ENCODE assay signal across 18 cellular contexts in genomic region chr10:72085166-72085565, GRCh38. TPM values are rescaled to one million over a fixed set of nuclear protein-coding genes. Genes with fewer than 3 reads are reported as not detected.
A peak's percentile ranks its signal among the peaks of the same experiment; 100 is the strongest.
DNase-seq lines count a peak whose midpoint lies in the region; ATAC-seq and TF ChIP-seq lines count a peak whose summit lies in the region.
"Had no signal": no experiment of that assay in that cellular context is flagged by ENCODE, and none has a peak within 500 bp of the region (broad histone marks: within the 10 kb centered on the region; RNA-seq: fewer than 3 reads in every experiment).

No MANE protein-coding gene starts in this region.

- CTCF ChIA-PET in CD4-positive, alpha-beta T cell (lab: Charles Lee), result no interaction called here
- CTCF ChIA-PET in activated CD8-positive, alpha-beta T cell treated with anti-CD3 and anti-CD28 coated beads, Interleukin-2, amount 10 ng/mL, durations not matched to agents 7 days and 5 days (lab: Charles Lee), result interaction anchor here (0.7 to 1.5 kb wide), 7 partner anchors 15 to 252 kb away, joined by 3 to 13 read pairs (median 5); no protein-coding TSS in a partner anchor
- CTCF ChIA-PET in naive thymus-derived CD4-positive, alpha-beta T cell (lab: Charles Lee), result interaction anchor here (0.8 to 2.6 kb wide), 4 partner anchors 8 to 137 kb away, joined by 3 to 11 read pairs (median 3); no protein-coding TSS in a partner anchor

- intact Hi-C loops in CD4-positive, alpha-beta T cell (cut with DNase I, micrococcal nuclease), result loop anchor here (5.0 to 10.0 kb wide), 4 partner anchors 42 to 610 kb away; partner anchors contain the start of genes ANAPC16 (in 2 of the 2), ASCC1 (in 2 of the 2) and MCU (in 1 of the 2)
- intact Hi-C loops in naive thymus-derived CD4-positive, alpha-beta T cell (cut with micrococcal nuclease), result loop anchor here (2.0 to 10.0 kb wide), 3 partner anchors 36 to 350 kb away; no protein-coding TSS in a partner anchor
- intact Hi-C loops in heart right ventricle (cut with DNase I), result no loop called here

- no peaks in the 10 kb centered on the region for H3K9me3 Mint-ChIP-seq in CD4-positive, alpha-beta T cell
- no peaks in the 10 kb centered on the region for H3K9me3 Mint-ChIP-seq in activated CD8-positive, alpha-beta T cell treated with anti-CD3 and anti-CD28 coated beads, Interleukin-2, amount 10 ng/mL, durations not matched to agents 7 days and 5 days (ENCODE audit: insufficient read depth)
- H3K9me3 Mint-ChIP-seq in naive thymus-derived CD4-positive, alpha-beta T cell, result peaks cover 0 to 3% (median 0%) of the 10 kb centered on the region in 11 donors

- DNase-seq in CD4-positive, alpha-beta T cell, result no peak
- peak; percentile 79 for DNase-seq in D341Med (ENCODE audit: low spot score)
- no peak for DNase-seq in activated CD8-positive, alpha-beta T cell treated with anti-CD3 and anti-CD28 coated beads, Interleukin-2, amount 10 ng/mL, durations not matched to agents 7 days and 5 days
- peak in 1 of 9 donors; percentile 12 for DNase-seq in naive thymus-derived CD4-positive, alpha-beta T cell
- no peak for DNase-seq in heart right ventricle
- DNase-seq in SIG-M5 treated with dmso at 0.1 percent for 504 hours (lab: John Stamatoyannopoulos, UW; ENCODE audit: unreplicated experiment), result no peak
- DNase-seq in NCI-H2081 treated with DMSO at 0.1 percent for 48 hours (lab: John Stamatoyannopoulos, UW), result no peak
- DNase-seq: AML-193; foreskin melanocyte; MG63; NCI-H1930; NCI-H510A; sigmoid colon; stimulated activated CD4-positive, alpha-beta T cell treated with anti-CD3 and anti-CD28 coated beads, Interleukin-2, amount 100 ng/mL, for 24 hours; testis had no signal

- peaks cover 81% of the 10 kb centered on the region for H3K36me3 Mint-ChIP-seq in CD4-positive, alpha-beta T cell (ENCODE audit: low read depth)
- H3K36me3 Mint-ChIP-seq in activated CD8-positive, alpha-beta T cell treated with anti-CD3 and anti-CD28 coated beads, Interleukin-2, amount 10 ng/mL, durations not matched to agents 7 days and 5 days (ENCODE audit: low read depth), result peaks cover 54% of the 10 kb centered on the region
- H3K36me3 Mint-ChIP-seq in naive thymus-derived CD4-positive, alpha-beta T cell, result peaks cover 19 to 33% (median 26%) of the 10 kb centered on the region in 5 donors

- H3K27me3 Mint-ChIP-seq in CD4-positive, alpha-beta T cell, result peaks cover 4% of the 10 kb centered on the region
- no peaks in the 10 kb centered on the region for H3K27me3 Mint-ChIP-seq in activated CD8-positive, alpha-beta T cell treated with anti-CD3 and anti-CD28 coated beads, Interleukin-2, amount 10 ng/mL, durations not matched to agents 7 days and 5 days (ENCODE audit: low read depth)
- H3K27me3 Mint-ChIP-seq in naive thymus-derived CD4-positive, alpha-beta T cell, result no peaks in the 10 kb centered on the region

- peaks cover 76 to 83% of the 10 kb centered on the region in 2 donors for H3K4me1 ChIP-seq in naive thymus-derived CD4-positive, alpha-beta T cell (ENCODE audit: control insufficient read depth in 2 of 2, insufficient read depth in 2 of 2, low read length in 2 of 2)
- peaks cover 13 to 41% (median 37%) of the 10 kb centered on the region in 9 donors for H3K4me1 ChIP-seq in heart right ventricle

- no peak for ATAC-seq in CD4-positive, alpha-beta T cell (ENCODE audit: poor library complexity)
- no peak for ATAC-seq in activated CD8-positive, alpha-beta T cell treated with anti-CD3 and anti-CD28 coated beads, Interleukin-2, amount 10 ng/mL, durations not matched to agents 7 days and 5 days
- no peak for ATAC-seq in naive thymus-derived CD4-positive, alpha-beta T cell
- ATAC-seq in heart right ventricle, result no peak

- H3K4me1 Mint-ChIP-seq in CD4-positive, alpha-beta T cell (ENCODE audit: low read depth), result peaks cover 84% of the 10 kb centered on the region
- peaks cover 80% of the 10 kb centered on the region for H3K4me1 Mint-ChIP-seq in activated CD8-positive, alpha-beta T cell treated with anti-CD3 and anti-CD28 coated beads, Interleukin-2, amount 10 ng/mL, durations not matched to agents 7 days and 5 days (ENCODE audit: low read depth)
- peaks cover 44 to 85% (median 73%) of the 10 kb centered on the region in 7 donors for H3K4me1 Mint-ChIP-seq in naive thymus-derived CD4-positive, alpha-beta T cell

- peak overlapping the region; percentile 98 for H3K4me3 ChIP-seq in naive thymus-derived CD4-positive, alpha-beta T cell (ENCODE audit: low read length)
- no peak overlapping the region for H3K4me3 ChIP-seq in heart right ventricle
- H3K4me3 ChIP-seq: ascending aorta, MG63, PC-9, sigmoid colon, testis had no signal

- no peaks in the 10 kb centered on the region for H3K27me3 ChIP-seq in CD4-positive, alpha-beta T cell (ENCODE audit: control insufficient read depth, insufficient read depth, low read length)
- no peaks in the 10 kb centered on the region for H3K27me3 ChIP-seq in naive thymus-derived CD4-positive, alpha-beta T cell (ENCODE audit: control insufficient read depth in 2 of 2, insufficient read depth in 2 of 2, low read length in 2 of 2)
- H3K27me3 ChIP-seq in heart right ventricle, result peaks cover 5 to 31% (median 19%) of the 10 kb centered on the region in 7 donors
- H3K27me3 ChIP-seq: MG63, testis had no signal

- no peaks in the 10 kb centered on the region for H3K9me3 ChIP-seq in CD4-positive, alpha-beta T cell (ENCODE audit: control insufficient read depth, low read length)
- no peaks in the 10 kb centered on the region for H3K9me3 ChIP-seq in naive thymus-derived CD4-positive, alpha-beta T cell (ENCODE audit: control insufficient read depth in 2 of 3, low read length in 3 of 3)
- H3K9me3 ChIP-seq in heart right ventricle, result no peaks in the 10 kb centered on the region
- H3K9me3 ChIP-seq: ascending aorta, MG63, sigmoid colon, testis had no signal

- H3K36me3 ChIP-seq in naive thymus-derived CD4-positive, alpha-beta T cell (ENCODE audit: control insufficient read depth in 2 of 3, insufficient read depth in 3 of 3, low read length in 3 of 3), result peaks cover 6 to 66% (median 21%) of the 10 kb centered on the region in 3 experiments
- H3K36me3 ChIP-seq in heart right ventricle, result no peaks in the 10 kb centered on the region
- H3K36me3 ChIP-seq: ascending aorta, MG63, sigmoid colon had no signal

- TF ChIP-seq CTCF in CD4-positive, alpha-beta T cell (IDR thresholded peaks at IDR 0.05), result no peak
- TF ChIP-seq CTCF in heart right ventricle (IDR thresholded peaks at IDR 0.05), result no peak

- 97 to 98% methylated on average over 6 of the region's 6 CpGs for WGBS in heart right ventricle, 2 donors

- H3K27ac Mint-ChIP-seq in CD4-positive, alpha-beta T cell, result peak overlapping the region; percentile 98
- peak overlapping the region; percentile 94 for H3K27ac Mint-ChIP-seq in activated CD8-positive, alpha-beta T cell treated with anti-CD3 and anti-CD28 coated beads, Interleukin-2, amount 10 ng/mL, durations not matched to agents 7 days and 5 days
- peak overlapping the region; percentile 89 to 98 (median 96) for H3K27ac Mint-ChIP-seq in naive thymus-derived CD4-positive, alpha-beta T cell

- peak overlapping the region; percentile 100 for H3K4me3 Mint-ChIP-seq in CD4-positive, alpha-beta T cell
- H3K4me3 Mint-ChIP-seq in activated CD8-positive, alpha-beta T cell treated with anti-CD3 and anti-CD28 coated beads, Interleukin-2, amount 10 ng/mL, durations not matched to agents 7 days and 5 days, result peak overlapping the region; percentile 87
- peak overlapping the region; percentile 88 to 100 (median 98) for H3K4me3 Mint-ChIP-seq in naive thymus-derived CD4-positive, alpha-beta T cell

- POLR2A ChIA-PET in CD4-positive, alpha-beta T cell (lab: Charles Lee), result interaction anchor here (0.8 to 8.0 kb wide), 13 partner anchors 13 to 188 kb away, joined by 3 to 117 read pairs (median 5); partner anchors contain the start of genes ANAPC16, ASCC1 and DDIT4
- POLR2A ChIA-PET in activated CD8-positive, alpha-beta T cell treated with anti-CD3 and anti-CD28 coated beads, Interleukin-2, amount 10 ng/mL, durations not matched to agents 7 days and 5 days (lab: Charles Lee), result interaction anchor here (0.9 to 3.0 kb wide), 5 partner anchors 23 to 237 kb away, joined by 3 to 15 read pairs (median 4); no protein-coding TSS in a partner anchor
- POLR2A ChIA-PET in naive thymus-derived CD4-positive, alpha-beta T cell (lab: Charles Lee), result interaction anchor here (0.5 to 13.9 kb wide), 20 partner anchors 8 to 1662 kb away, joined by 3 to 297 read pairs (median 4); no protein-coding TSS in a partner anchor

- peak overlapping the region; percentile 96 for H3K27ac ChIP-seq in CD4-positive, alpha-beta T cell (ENCODE audit: low read depth, low read length)
- peak overlapping the region; percentile 99 for H3K27ac ChIP-seq in naive thymus-derived CD4-positive, alpha-beta T cell (ENCODE audit: low read depth, low read length)
- peak overlapping the region in 1 of 10 donors; percentile 88 for H3K27ac ChIP-seq in heart right ventricle
- H3K27ac ChIP-seq: ascending aorta, PC-9, sigmoid colon, testis, VCaP had no signal

RNA-seq across cellular contexts. Expression of gene SPOCK2, which starts 3.2 kb away (rescaled TPM):
- 100 to 1,000 TPM; 976 to 998 TPM for total RNA-seq in CD4-positive, alpha-beta T cell
- 100 to 1,000 TPM; 261 to 268 TPM for total RNA-seq in activated CD8-positive, alpha-beta T cell treated with anti-CD3 and anti-CD28 coated beads, Interleukin-2, amount 10 ng/mL, durations not matched to agents 7 days and 5 days
- total RNA-seq in naive thymus-derived CD4-positive, alpha-beta T cell, result 100 to 1,000 TPM; 312 to 543 (median 505) TPM
- 100 to 1,000 TPM; 200 to 250 TPM for polyA plus RNA-seq in naive thymus-derived CD4-positive, alpha-beta T cell
- 10 to 100 TPM in 2 of 10 donors, 1 to 10 TPM in 8; 3.5 to 12.8 (median 6.4) TPM for total RNA-seq in heart right ventricle
- 10 to 100 TPM in 1 of 2 donors, 1 to 10 TPM in 1; 6.7 to 13.4 TPM for polyA plus RNA-seq in heart right ventricle

Comparison
In these comparisons a context has a peak if more than half of its experiments do, and no peak if none do; other contexts are left out.
1. RNA of gene SPOCK2, which starts 3.2 kb away (total RNA-seq): 976 to 998 TPM in CD4-positive, alpha-beta T cell, 312 to 543 TPM in naive thymus-derived CD4-positive, alpha-beta T cell and 261 to 268 TPM in activated CD8-positive, alpha-beta T cell treated with anti-CD3 and anti-CD28 coated beads, Interleukin-2, amount 10 ng/mL, durations not matched to agents 7 days and 5 days; 3.5 to 12.8 TPM in heart right ventricle; every median in the first group is over 10 times any median in the second.
2. intact Hi-C loops: an anchor here in CD4-positive, alpha-beta T cell (5.0 to 10.0 kb wide) and naive thymus-derived CD4-positive, alpha-beta T cell (2.0 to 10.0 kb wide); none called in heart right ventricle.
3. Peak in every context shown above with its lines, with median percentiles within 50 percentile points of each other: H3K27ac Mint-ChIP-seq and H3K4me3 Mint-ChIP-seq.